ENCODE assay signal across 18 cellular contexts in genomic region chr17:57466042-57466471, GRCh38.
DNase-seq lines count a peak whose midpoint lies in the region; ATAC-seq and TF ChIP-seq lines count a peak whose summit lies in the region.
"Had no signal": no experiment of that assay in that cellular context is flagged by ENCODE, and none has a peak within 500 bp of the region (broad histone marks: within the 10 kb centered on the region; RNA-seq: fewer than 3 reads in every experiment).

No MANE protein-coding gene starts in this region.

- H3K9me3 ChIP-seq in NT2/D1 (ENCODE audit: insufficient read depth, low read length) (no peaks in the 10 kb centered on the region), esophagus muscularis mucosa (no peaks in the 10 kb centered on the region)
- H3K9me3 ChIP-seq: right atrium auricular region had no signal

- TF ChIP-seq CTCF in esophagus muscularis mucosa (IDR thresholded peaks at IDR 0.05), result no peak

- intact Hi-C loops in esophagus muscularis mucosa (cut with DNase I), result no loop called here

- 91% methylated on average over 8 of the region's 9 CpGs for WGBS in esophagus muscularis mucosa

- TF ChIP-seq EP300 in esophagus muscularis mucosa (IDR thresholded peaks at IDR 0.05), result no peak

- H3K4me3 ChIP-seq in NT2/D1 (ENCODE audit: insufficient read length, low read depth) (no peak overlapping the region), esophagus muscularis mucosa (no peak overlapping the region)
- H3K4me3 ChIP-seq: right atrium auricular region had no signal

- no peaks in the 10 kb centered on the region for H3K27me3 ChIP-seq in NT2/D1 (ENCODE audit: insufficient read depth, insufficient read length)
- H3K27me3 ChIP-seq in layer of hippocampus (ENCODE audit: control insufficient read depth, insufficient read depth, low read length), result no peaks in the 10 kb centered on the region
- no peaks in the 10 kb centered on the region for H3K27me3 ChIP-seq in esophagus muscularis mucosa
- H3K27me3 ChIP-seq: right atrium auricular region had no signal

- DNase-seq in NCI-H1436 (lab: John Stamatoyannopoulos, UW) (peak; percentile 27), NCI-H1436 treated with DMSO at 0.1 percent for 48 hours (lab: John Stamatoyannopoulos, UW) (no peak), NT2/D1 (ENCODE audit: low read depth, low spot score) (peak; percentile 62), SIG-M5 (lab: John Stamatoyannopoulos, UW) (no peak), esophagus muscularis mucosa (ENCODE audit: extremely low spot score) (no peak)
- DNase-seq: 8988T; activated CD8-positive, alpha-beta memory T cell treated with anti-CD3 and anti-CD28 coated beads, Interleukin-2, amount 50 U/mL, for 4 hours; activated naive CD8-positive, alpha-beta T cell treated with anti-CD3 and anti-CD28 coated beads for 36 hours; GDM1; KG1; left colon; NCI-H2081 treated with DMSO at 0.1 percent for 48 hours; PC-3; stimulated activated CD4-positive, alpha-beta T cell treated with anti-CD3 and anti-CD28 coated beads, Interleukin-4, amount 100 ng/mL, for 1 hour had no signal

- H3K36me3 ChIP-seq in NT2/D1 (ENCODE audit: insufficient read depth, insufficient read length, low read length) (no peaks in the 10 kb centered on the region), esophagus muscularis mucosa (no peaks in the 10 kb centered on the region)
- H3K36me3 ChIP-seq: right atrium auricular region had no signal

- no peak for ATAC-seq in HG02571 (IDR thresholded peaks at IDR 0.05; ENCODE audit: unreplicated experiment)
- ATAC-seq: left colon, PC-3 had no signal

- H3K27ac ChIP-seq in layer of hippocampus (ENCODE audit: low read depth, low read length), result peak overlapping the region; percentile 65
- H3K27ac ChIP-seq in temporal lobe (ENCODE audit: low read depth, low read length), result peak overlapping the region; percentile 36
- H3K27ac ChIP-seq in esophagus muscularis mucosa (replicated peaks in 1 of 4), result no peak overlapping the region
- H3K27ac ChIP-seq: right atrium auricular region had no signal

- peaks cover 22% of the 10 kb centered on the region for H3K4me1 ChIP-seq in NT2/D1 (ENCODE audit: insufficient read depth, insufficient read length)
- peaks cover 0 to 8% (median 0%) of the 10 kb centered on the region in 4 donors for H3K4me1 ChIP-seq in esophagus muscularis mucosa

- peak overlapping the region; percentile 58 for H3K9ac ChIP-seq in NT2/D1 (ENCODE audit: insufficient read length, low read depth)

- TF ChIP-seq POLR2A in esophagus muscularis mucosa (IDR thresholded peaks at IDR 0.05; ENCODE audit: low read depth), result no peak

Comparison
In these comparisons a context has a peak if more than half of its experiments do, and no peak if none do; other contexts are left out.
1. DNase-seq: peak in NCI-H1436 (single experiment) and NT2/D1 (single experiment); none in NCI-H1436 treated with DMSO at 0.1 percent for 48 hours (single experiment), SIG-M5 (single experiment) and esophagus muscularis mucosa (single experiment).
2. H3K27ac ChIP-seq: peak in layer of hippocampus (single experiment) and temporal lobe (single experiment); none in esophagus muscularis mucosa (0 of 4).